24 cellular contexts compared by ENCODE assay signal in the genomic region with DNA sequence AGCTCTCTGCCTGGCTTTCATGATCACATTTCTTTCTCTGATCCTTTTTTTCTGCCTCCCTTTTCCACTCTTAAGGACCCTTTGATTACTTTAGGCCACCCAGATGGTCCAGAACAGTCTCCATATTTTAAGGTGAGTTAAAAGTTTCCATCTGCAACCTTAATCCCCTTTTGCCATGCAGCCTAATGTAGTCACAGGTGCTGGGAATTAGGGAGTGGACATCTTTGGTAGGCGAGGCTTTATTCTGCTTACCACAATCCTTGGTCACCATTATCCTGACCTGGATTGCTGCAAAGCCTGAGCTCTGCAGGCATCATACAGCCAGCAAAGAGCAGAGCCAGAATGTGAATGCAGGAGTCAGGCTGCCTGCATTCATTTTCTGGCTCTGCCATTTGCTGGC.
"Had no signal": no experiment of that assay in that cellular context is flagged by ENCODE, and none has a peak within 500 bp of the region (broad histone marks: within the 10 kb centered on the region; RNA-seq: fewer than 3 reads in every experiment).

No MANE protein-coding gene starts in this region.

- H3K4me3 Mint-ChIP-seq: dendritic cell treated with granulocyte-macrophage colony-stimulating factor and Interleukin-4, amounts not matched to agents 40 ng/mL and 50 ng/mL, for 4 days; effector memory CD8-positive, alpha-beta T cell; endodermal cell had no signal

- H3K27ac Mint-ChIP-seq: dendritic cell treated with granulocyte-macrophage colony-stimulating factor and Interleukin-4, amounts not matched to agents 40 ng/mL and 50 ng/mL, for 4 days; endodermal cell had no signal

- H3K27ac ChIP-seq: colonic mucosa, coronary artery, dorsolateral prefrontal cortex, epithelial cell of prostate, esophagus muscularis mucosa, esophagus squamous epithelium, foreskin keratinocyte, gastrocnemius medialis, gastroesophageal sphincter, heart left ventricle, heart right ventricle, hepatocyte had no signal

- H3K4me1 ChIP-seq: colonic mucosa, esophagus muscularis mucosa, esophagus squamous epithelium, foreskin keratinocyte, gastrocnemius medialis, gastroesophageal sphincter, heart left ventricle had no signal

- H3K4me3 ChIP-seq: colonic mucosa, coronary artery, dorsolateral prefrontal cortex, esophagus muscularis mucosa, esophagus squamous epithelium, gastrocnemius medialis, gastroesophageal sphincter, heart left ventricle, heart right ventricle, hepatocyte had no signal

- H3K27me3 Mint-ChIP-seq: dendritic cell treated with granulocyte-macrophage colony-stimulating factor and Interleukin-4, amounts not matched to agents 40 ng/mL and 50 ng/mL, for 4 days; effector memory CD8-positive, alpha-beta T cell had no signal

- H3K36me3 ChIP-seq: colonic mucosa, esophagus muscularis mucosa, esophagus squamous epithelium, gastrocnemius medialis, gastroesophageal sphincter, heart left ventricle, heart right ventricle had no signal

- H3K9me3 ChIP-seq: colonic mucosa, esophagus muscularis mucosa had no signal

- DNase-seq: colonic mucosa; cortex of kidney; dermis blood vessel endothelial cell; dorsolateral prefrontal cortex; effector CD4-positive, alpha-beta T cell; effector CD8-positive, alpha-beta T cell; effector memory CD4-positive, alpha-beta T cell; effector memory CD8-positive, alpha-beta T cell; endodermal cell; erythroblast; esophagus squamous epithelium; foreskin fibroblast; foreskin keratinocyte; foreskin melanocyte; gastrocnemius medialis; glutamatergic neuron; heart left ventricle; heart right ventricle had no signal

- H3K27me3 ChIP-seq: colonic mucosa, dorsolateral prefrontal cortex, esophagus muscularis mucosa, esophagus squamous epithelium, foreskin keratinocyte, gastrocnemius medialis, gastroesophageal sphincter, heart left ventricle, heart right ventricle, hepatocyte had no signal
